8 cellular contexts compared by ENCODE assay signal in genomic region chr22:24423519-24424000, GRCh38. TPM values are rescaled to one million over a fixed set of nuclear protein-coding genes. Genes with fewer than 3 reads are reported as not detected.
DNase-seq lines count a peak whose midpoint lies in the region; ATAC-seq, FAIRE-seq and TF ChIP-seq lines count a peak whose summit lies in the region.

No MANE protein-coding gene starts in this region.

- H3K9me3 ChIP-seq in iPS DF 6.9 (ENCODE audit: control insufficient read depth, insufficient read depth, low read length) (no peaks in the 10 kb centered on the region), spleen (no peaks in the 10 kb centered on the region)

- H3K9me3 Mint-ChIP-seq in activated naive CD8-positive, alpha-beta T cell treated with anti-CD3 and anti-CD28 coated beads, Interleukin-2, amount 50 U/mL, for 24 hours, result no peaks in the 10 kb centered on the region

- peak overlapping the region; percentile 42 for H3K27ac Mint-ChIP-seq in activated naive CD8-positive, alpha-beta T cell treated with anti-CD3 and anti-CD28 coated beads, Interleukin-2, amount 50 U/mL, for 24 hours

- peaks cover 37% of the 10 kb centered on the region for H3K4me1 Mint-ChIP-seq in activated naive CD8-positive, alpha-beta T cell treated with anti-CD3 and anti-CD28 coated beads, Interleukin-2, amount 50 U/mL, for 24 hours

- intact Hi-C loops in spleen (cut with DNase I; ENCODE audit: low total_unique reads), result loop anchor here (5.0 kb wide), 1 partner anchor 84 kb away; no protein-coding TSS in a partner anchor
- intact Hi-C loops in lower leg skin (cut with DNase I; ENCODE audit: low total_unique reads), result loop anchor here (5.0 kb wide), 1 partner anchor 99 kb away; no protein-coding TSS in a partner anchor

- no peak for FAIRE-seq in GM19239 (lab: Jason Lieb, UNC)

- TF ChIP-seq POLR2A in spleen (IDR thresholded peaks at IDR 0.05), result no peak
- no peak for TF ChIP-seq POLR2A in lower leg skin (IDR thresholded peaks at IDR 0.05)

- H3K27ac ChIP-seq in 22Rv1, result no peak overlapping the region
- H3K27ac ChIP-seq in iPS DF 6.9 (ENCODE audit: low read length), result no peak overlapping the region
- peak overlapping the region in 7 of 8 donors; percentile 66 to 96 (median 79) for H3K27ac ChIP-seq in spleen

- no CpG with 5 or more reads among the region's 56 CpGs for WGBS in iPS DF 6.9 (ENCODE audit: insufficient coverage, insufficient read length)
- 0 to 2% (median 1%) methylated on average over 26 to 56 of the region's 56 CpGs for WGBS in spleen, 5 donors
- WGBS in lower leg skin, 2 donors, result 3 to 4% methylated on average over 19 to 23 of the region's 56 CpGs

- DNase-seq in GM19239 (ENCODE audit: insufficient read length, low spot score) (peak; percentile 92), T follicular helper cell (ENCODE audit: low read depth) (peak; percentile 40), iPS DF 6.9 (ENCODE audit: low read depth, low spot score) (no peak), spleen (peak; percentile 95), cerebellar cortex (ENCODE audit: low spot score) (no peak), lower leg skin (ENCODE audit: low spot score in 2 of 2) (no peak)
- peak; percentile 85 for DNase-seq in activated naive CD8-positive, alpha-beta T cell treated with anti-CD3 and anti-CD28 coated beads, Interleukin-2, amount 50 U/mL, for 24 hours

- H3K27me3 ChIP-seq in iPS DF 6.9 (ENCODE audit: control insufficient read depth, insufficient read depth, low read length) (no peaks in the 10 kb centered on the region; the same call in 1 of the 2 replicates), spleen (replicated peaks in 1 of 7) (peaks cover 0 to 10% (median 0%) of the 10 kb centered on the region in 7 donors)

- peak; percentile 17 for ATAC-seq in activated naive CD8-positive, alpha-beta T cell treated with anti-CD3 and anti-CD28 coated beads, Interleukin-2, amount 50 U/mL, for 24 hours

- peak overlapping the region; percentile 69 for H3K4me3 Mint-ChIP-seq in activated naive CD8-positive, alpha-beta T cell treated with anti-CD3 and anti-CD28 coated beads, Interleukin-2, amount 50 U/mL, for 24 hours

- H3K4me3 ChIP-seq in iPS DF 6.9 (ENCODE audit: low read length) (peak overlapping the region; percentile 68; the same call in 1 of the 2 replicates), spleen (peak overlapping the region; percentile 47 to 74 (median 63)), lower leg skin (ENCODE audit: low read depth, poor library complexity, severe bottlenecking) (no peak overlapping the region)

- TF ChIP-seq CTCF in 22Rv1 (IDR thresholded peaks at IDR 0.05) (peak; percentile 99), spleen (IDR thresholded peaks at IDR 0.05 in 8 of 11, conservative IDR thresholded peaks at IDR 0.05 in 3 of 11) (peak; percentile 57 to 99 (median 96)), lower leg skin (IDR thresholded peaks at IDR 0.05) (no peak)

- H3K27me3 Mint-ChIP-seq in activated naive CD8-positive, alpha-beta T cell treated with anti-CD3 and anti-CD28 coated beads, Interleukin-2, amount 50 U/mL, for 24 hours, result peaks cover 2% of the 10 kb centered on the region

- H3K36me3 ChIP-seq in iPS DF 6.9 (ENCODE audit: control insufficient read depth, insufficient read depth, low read length) (no peaks in the 10 kb centered on the region), spleen (peaks cover 0 to under 1% (median 0%) of the 10 kb centered on the region in 6 donors)

- H3K4me1 ChIP-seq in iPS DF 6.9 (ENCODE audit: control insufficient read depth, insufficient read depth, low read length), result 0 out of 2 replicates have a peak, but pooled peaks cover 6% of the 10 kb centered on the region
- peaks cover 17 to 91% (median 72%) of the 10 kb centered on the region in 6 donors for H3K4me1 ChIP-seq in spleen

- peaks cover 5% of the 10 kb centered on the region for H3K36me3 Mint-ChIP-seq in activated naive CD8-positive, alpha-beta T cell treated with anti-CD3 and anti-CD28 coated beads, Interleukin-2, amount 50 U/mL, for 24 hours (ENCODE audit: low read depth)

RNA-seq across cellular contexts. Expression of gene ADORA2A, which starts 3.8 kb away (rescaled TPM):
- total RNA-seq in spleen, result 10 to 100 TPM; 15.8 to 31.1 (median 25.2) TPM
- 10 to 100 TPM in 2 of 3 donors, 1 to 10 TPM in 1; 8.3 to 14.8 (median 14.2) TPM for polyA plus RNA-seq in spleen
- total RNA-seq in lower leg skin, result 1 to 10 TPM in 2 of 4 donors, under 1 TPM in 2; 0.39 to 8.4 (median 1.3) TPM

Comparison
In these comparisons a context has a peak if more than half of its experiments do, and no peak if none do; other contexts are left out.
1. H3K27ac ChIP-seq: peak in spleen (7 of 8); none in 22Rv1 (single experiment) and iPS DF 6.9 (single experiment).
2. CTCF ChIP-seq: peak in 22Rv1 (single experiment) and spleen (11 of 11); none in lower leg skin (0 of 3).
3. DNase-seq: peak in GM19239 (single experiment), T follicular helper cell (single experiment), activated naive CD8-positive, alpha-beta T cell treated with anti-CD3 and anti-CD28 coated beads, Interleukin-2, amount 50 U/mL, for 24 hours (single experiment) and spleen (single experiment); none in iPS DF 6.9 (single experiment), cerebellar cortex (single experiment) and lower leg skin (0 of 2).